ENCODE assay signal across 13 cellular contexts in genomic region chr12:51848843-51849735, GRCh38. TPM values are rescaled to one million over a fixed set of nuclear protein-coding genes. Genes with fewer than 3 reads are reported as not detected.
DNase-seq lines count a peak whose midpoint lies in the region; ATAC-seq, FAIRE-seq and TF ChIP-seq lines count a peak whose summit lies in the region.
"Had no signal": no experiment of that assay in that cellular context is flagged by ENCODE, and none has a peak within 500 bp of the region (broad histone marks: within the 10 kb centered on the region; RNA-seq: fewer than 3 reads in every experiment).

No MANE protein-coding gene starts in this region.

- H3K79me2 ChIP-seq in HepG2 (ENCODE audit: insufficient read depth, low read length) (no peaks in the 10 kb centered on the region), OCI-LY7 (ENCODE audit: insufficient read depth, low read depth, low read length) (no peaks in the 10 kb centered on the region)

- TF ChIP-seq EP300 in HepG2 (IDR thresholded peaks at IDR 0.05; ENCODE audit: low read depth in 2 of 2, low read length in 2 of 2) = no peak
- TF ChIP-seq EP300 in HepG2 (CRISPR knock-in tag; IDR thresholded peaks at IDR 0.05; ENCODE audit: borderline replicate concordance) = no peak
- no peak for TF ChIP-seq EP300 in stomach (IDR thresholded peaks at IDR 0.05)

- peak; percentile 24 for ATAC-seq in HepG2
- ATAC-seq in GM18520 (IDR thresholded peaks at IDR 0.05; ENCODE audit: unreplicated experiment) = no peak
- ATAC-seq: naive thymus-derived CD4-positive, alpha-beta T cell had no signal

- no peak for FAIRE-seq in HepG2 (lab: Jason Lieb, UNC)
- FAIRE-seq: GM18507 had no signal

- TF ChIP-seq CTCF in HepG2 (CRISPR knock-in tag; IDR thresholded peaks at IDR 0.05) = peak; percentile 42
- TF ChIP-seq CTCF in stomach (IDR thresholded peaks at IDR 0.05) = no peak
- no peak for TF ChIP-seq CTCF in brain microvascular endothelial cell (IDR thresholded peaks at IDR 0.05; ENCODE audit: low read depth, low read length, missing control alignments)
- TF ChIP-seq CTCF in OCI-LY7 (conservative IDR thresholded peaks at IDR 0.05; ENCODE audit: low read length) = no peak

- DNase-seq in HEK293T (ENCODE audit: extremely low spot score) (peak; percentile 32), cerebellar cortex (ENCODE audit: low spot score) (peak; percentile 50), HepG2 (ENCODE audit: low spot score) (no peak), stomach (no peak), brain microvascular endothelial cell (no peak), OCI-LY7 (ENCODE audit: low spot score) (no peak)
- DNase-seq: DMS79; MM.1S; naive thymus-derived CD4-positive, alpha-beta T cell; stimulated activated CD4-positive, alpha-beta T cell treated with anti-CD3 and anti-CD28 coated beads, Interleukin-2, amount 100 ng/mL, for 48 hours had no signal

- H3K9me3 ChIP-seq in HepG2 (ENCODE audit: low read length) (no peaks in the 10 kb centered on the region), stomach (no peaks in the 10 kb centered on the region), OCI-LY7 (ENCODE audit: low read length) (no peaks in the 10 kb centered on the region)

- H3K36me3 ChIP-seq in HepG2 (replicated peaks in 1 of 2; ENCODE audit: control insufficient read depth in 1 of 2, insufficient read depth in 2 of 2, low read length in 2 of 2) = no peaks in the 10 kb centered on the region
- H3K36me3 ChIP-seq in stomach = no peaks in the 10 kb centered on the region
- H3K36me3 ChIP-seq in brain microvascular endothelial cell (replicated peaks) = no peaks in the 10 kb centered on the region
- no peaks in the 10 kb centered on the region for H3K36me3 ChIP-seq in OCI-LY7 (ENCODE audit: insufficient read depth, low read length)

- BruUV-seq in HepG2 (replicated peaks; lab: Mats Ljungman, UMichigan) = no TSS peak
- BruUV-seq in OCI-LY7 (replicated peaks; lab: Mats Ljungman, UMichigan) = no TSS peak

- H4K20me1 ChIP-seq in HepG2 (ENCODE audit: insufficient read depth, low read length) (no peaks in the 10 kb centered on the region), OCI-LY7 (ENCODE audit: insufficient read depth, low read length) (no peaks in the 10 kb centered on the region)

- no peak overlapping the region for H3K9ac ChIP-seq in HepG2 (ENCODE audit: insufficient read depth, low read depth, low read length)

- in situ Hi-C loops in HepG2 (cut with HindIII; ENCODE audit: extremely low pct_ligation_motif_present, low pct_unique_long_range_greater_than_20kb) (no loop called here), brain microvascular endothelial cell (cut with HindIII; ENCODE audit: low pct_ligation_motif_present, low sequenced_read_pairs) (no loop called here)

- H3K4me1 ChIP-seq in HepG2 (ENCODE audit: insufficient read depth, low read length) = peaks cover 31% of the 10 kb centered on the region
- H3K4me1 ChIP-seq in stomach = peaks cover 22 to 39% (median 31%) of the 10 kb centered on the region in 4 donors
- no peaks in the 10 kb centered on the region for H3K4me1 ChIP-seq in OCI-LY7 (ENCODE audit: insufficient read depth, low read length, poor library complexity, severe bottlenecking)

- POLR2A ChIA-PET in HEK293T (lab: Yijun Ruan, JAX) (no interaction called here), HepG2 (lab: Yijun Ruan, JAX) (interaction anchor here (0.8 to 2.4 kb wide), 4 partner anchors 15 to 610 kb away, joined by 3 to 14 read pairs (median 4); partner anchors contain the start of gene DAZAP2), OCI-LY7 (lab: Charles Lee) (no interaction called here)

- 12% methylated on average over 21 of the region's 57 CpGs for WGBS in HepG2 (ENCODE audit: low lambda C conversion rate)
- 39 to 61% (median 56%) methylated on average over 25 to 55 of the region's 57 CpGs for WGBS in stomach, 5 donors

- H3K27ac ChIP-seq in HepG2 (ENCODE audit: extremely low read length, insufficient read depth, low read length) (no peak overlapping the region), stomach (peak overlapping the region in 3 of 5 donors; percentile 31 to 78 (median 75)), brain microvascular endothelial cell (no peak overlapping the region), OCI-LY7 (ENCODE audit: low read depth, low read length, poor library complexity, severe bottlenecking) (no peak overlapping the region)

- no peaks in the 10 kb centered on the region for H3K9me2 ChIP-seq in OCI-LY7 (ENCODE audit: insufficient read depth, low read length)

- no peak overlapping the region for H2AFZ ChIP-seq in HepG2 (ENCODE audit: low read length)
- no peak overlapping the region for H2AFZ ChIP-seq in OCI-LY7 (ENCODE audit: low read length)

- no peak for TF ChIP-seq POLR2A in HepG2 (IDR thresholded peaks at IDR 0.05; ENCODE audit: insufficient read depth in 1 of 2, low read depth in 2 of 2, low read length in 2 of 2)
- no peak for TF ChIP-seq POLR2A in stomach (IDR thresholded peaks at IDR 0.05)

- peaks cover 0 to 9% of the 10 kb centered on the region in 2 experiments; a peak in 1 of 5 replicates for H3K27me3 ChIP-seq in HepG2 (ENCODE audit: control insufficient read depth in 1 of 2, insufficient read depth in 2 of 2, low read length in 2 of 2)
- H3K27me3 ChIP-seq in stomach = peaks cover 11 to 79% (median 48%) of the 10 kb centered on the region in 3 donors
- H3K27me3 ChIP-seq in brain microvascular endothelial cell (replicated peaks) = peaks cover 52% of the 10 kb centered on the region

- CTCF ChIA-PET in HEK293T (lab: Yijun Ruan, JAX) (interaction anchor here (1.2 kb wide), 1 partner anchor 25 kb away, joined by 5 read pairs; no protein-coding TSS in a partner anchor), HepG2 (lab: Yijun Ruan, JAX; ENCODE audit: low intra/inter-chr PET ratio, low total read pairs) (interaction anchor here (1.8 kb wide), 1 partner anchor 26 kb away, joined by 5 read pairs; no protein-coding TSS in a partner anchor), OCI-LY7 (lab: Charles Lee; ENCODE audit: unreplicated experiment) (no interaction called here)

- H3K4me2 ChIP-seq in HepG2 (ENCODE audit: low read depth, low read length) = peak overlapping the region; percentile 49
- H3K4me2 ChIP-seq in OCI-LY7 (ENCODE audit: low read length) = no peak overlapping the region

- no peak for TF ChIP-seq RAD21 in HepG2 (CRISPR knock-in tag; IDR thresholded peaks at IDR 0.05)

- H3K4me3 ChIP-seq in HepG2 (replicated peaks in 1 of 3; ENCODE audit: insufficient read depth in 1 of 3, low read depth in 2 of 3, low read length in 3 of 3) = peak overlapping the region in 2 of 3 experiments; percentile 59 to 72; a peak in 4 of 6 replicates
- peak overlapping the region; percentile 48 to 62 (median 49) for H3K4me3 ChIP-seq in stomach
- no peak overlapping the region for H3K4me3 ChIP-seq in brain microvascular endothelial cell (ENCODE audit: low read depth, low read length)
- H3K4me3 ChIP-seq in OCI-LY7 (ENCODE audit: low read depth, low read length, poor library complexity, severe bottlenecking) = no peak overlapping the region

- intact Hi-C loops in HepG2 (cut with micrococcal nuclease; ENCODE audit: unreplicated experiment) (loop anchor here (1.0 kb wide), 1 partner anchor 26 kb away; no protein-coding TSS in a partner anchor), stomach (cut with DNase I; ENCODE audit: low total_unique reads) (no loop called here), OCI-LY7 (cut with micrococcal nuclease; ENCODE audit: unreplicated experiment) (no loop called here)

RNA-seq across cellular contexts. Expression of gene FIGNL2, which starts 0.6 kb away (rescaled TPM):
- 0.76 and 1.00 TPM in 2 replicates for total RNA-seq in HepG2 (2016; rRNA removed; fragmentation: Illumina TruSeq; extraction: Trizol)
- 0.10 and 0.18 TPM in 2 replicates for total RNA-seq in HepG2 (2016; cell fraction: cytosol; rRNA removed; fragmentation: Illumina TruSeq; extraction: Trizol; ENCODE audit: low read depth)
- total RNA-seq in HepG2 (2016; cell fraction: insoluble cytoplasmic fraction; rRNA removed; fragmentation: Illumina TruSeq; extraction: Trizol) = 0.73 and 1.2 TPM in 2 replicates
- total RNA-seq in HepG2 (2016; cell fraction: membrane; rRNA removed; fragmentation: Illumina TruSeq; extraction: Trizol) = 0.53 and 0.62 TPM in 2 replicates
- total RNA-seq in HepG2 (2016; cell fraction: nucleus; rRNA removed; fragmentation: Illumina TruSeq; extraction: Trizol) = 0.56 and 0.78 TPM in 2 replicates
- 0.82 and 1.2 TPM in 2 replicates for polyA plus RNA-seq in HepG2 (2011; rRNA removed)
- polyA plus RNA-seq in HepG2 (2011; cell fraction: cytosol; rRNA removed) = 0.99 and 1.2 TPM in 2 replicates
- 0.87 and 1.0 TPM in 2 replicates for polyA plus RNA-seq in HepG2 (2011; cell fraction: nucleus; rRNA removed)
- polyA plus RNA-seq in HepG2 (2012) = 0.51 TPM in 2 replicates
- polyA plus RNA-seq in HepG2 (2016; cell fraction: cytosol; fragmentation: Illumina TruSeq; extraction: Trizol; ENCODE audit: low read depth) = 0.06 and 0.07 TPM in 2 replicates
- polyA plus RNA-seq in HepG2 (2016; cell fraction: insoluble cytoplasmic fraction; fragmentation: Illumina TruSeq; extraction: Trizol; ENCODE audit: low read depth) = 1.6 TPM in 2 replicates
- 0.46 and 0.47 TPM in 2 replicates for polyA plus RNA-seq in HepG2 (2016; cell fraction: membrane; fragmentation: Illumina TruSeq; extraction: Trizol; ENCODE audit: low read depth)
- 1.3 and 1.4 TPM in 2 replicates for polyA plus RNA-seq in HepG2 (2016; cell fraction: nucleus; fragmentation: Illumina TruSeq; extraction: Trizol; ENCODE audit: insufficient read depth, low read depth)
- polyA minus RNA-seq in HepG2 (2011; rRNA and poly(A)+ RNA removed; ENCODE audit: low replicate concordance) = 1.9 TPM in 1 of 2 replicates, not detected in the other
- 0.99 and 1.1 TPM in 2 replicates for polyA minus RNA-seq in HepG2 (2011; cell fraction: cytosol; rRNA and poly(A)+ RNA removed)
- 0.50 and 0.77 TPM in 2 replicates for polyA minus RNA-seq in HepG2 (2011; cell fraction: nucleus; rRNA and poly(A)+ RNA removed)
- total RNA-seq in stomach = 1 to 10 TPM in 1 of 5 donors, under 1 TPM in 2, not detected in 2; under 0.01 to 1.4 (median 0.73) TPM
- polyA plus RNA-seq in stomach = under 1 TPM in 2 of 3 donors, not detected in 1; 0.10 to 0.12 TPM
- not detected in 2 replicates for total RNA-seq in OCI-LY7 (2014; rRNA removed; shearing (Covaris generic))
- total RNA-seq in OCI-LY7 (2022) = not detected in 2 replicates

RNA-seq across cellular contexts. Expression of gene ANKRD33, which starts 38.8 kb away (rescaled TPM):
- total RNA-seq in HepG2 (2016; rRNA removed; fragmentation: Illumina TruSeq; extraction: Trizol) (not detected in 2 replicates), stomach (not detected), OCI-LY7 (2022) (not detected in 2 replicates)
- total RNA-seq in HepG2 (2016; cell fraction: cytosol; rRNA removed; fragmentation: Illumina TruSeq; extraction: Trizol; ENCODE audit: low read depth) = not detected in 2 replicates
- total RNA-seq in HepG2 (2016; cell fraction: insoluble cytoplasmic fraction; rRNA removed; fragmentation: Illumina TruSeq; extraction: Trizol) = not detected in 2 replicates
- total RNA-seq in HepG2 (2016; cell fraction: membrane; rRNA removed; fragmentation: Illumina TruSeq; extraction: Trizol) = not detected in 2 replicates
- total RNA-seq in HepG2 (2016; cell fraction: nucleus; rRNA removed; fragmentation: Illumina TruSeq; extraction: Trizol) = not detected in 2 replicates
- polyA plus RNA-seq in HepG2 (2011; rRNA removed) (0.04 and 0.07 TPM in 2 replicates), stomach (not detected)
- polyA plus RNA-seq in HepG2 (2011; cell fraction: cytosol; rRNA removed) = 0.03 and 0.04 TPM in 2 replicates
- 0.16 and 0.33 TPM in 2 replicates for polyA plus RNA-seq in HepG2 (2011; cell fraction: nucleus; rRNA removed)
- polyA plus RNA-seq in HepG2 (2012) = not detected in 2 replicates
- polyA plus RNA-seq in HepG2 (2016; cell fraction: cytosol; fragmentation: Illumina TruSeq; extraction: Trizol; ENCODE audit: low read depth) = not detected in 2 replicates
- polyA plus RNA-seq in HepG2 (2016; cell fraction: insoluble cytoplasmic fraction; fragmentation: Illumina TruSeq; extraction: Trizol; ENCODE audit: low read depth) = not detected in 2 replicates
- polyA plus RNA-seq in HepG2 (2016; cell fraction: membrane; fragmentation: Illumina TruSeq; extraction: Trizol; ENCODE audit: low read depth) = not detected in 2 replicates
- not detected in 2 replicates for polyA plus RNA-seq in HepG2 (2016; cell fraction: nucleus; fragmentation: Illumina TruSeq; extraction: Trizol; ENCODE audit: insufficient read depth, low read depth)
- 0.05 and 0.18 TPM in 2 replicates for polyA minus RNA-seq in HepG2 (2011; rRNA and poly(A)+ RNA removed; ENCODE audit: low replicate concordance)
- not detected in 2 replicates for polyA minus RNA-seq in HepG2 (2011; cell fraction: cytosol; rRNA and poly(A)+ RNA removed)
- not detected in 2 replicates for polyA minus RNA-seq in HepG2 (2011; cell fraction: nucleus; rRNA and poly(A)+ RNA removed)
- not detected in 2 replicates for total RNA-seq in OCI-LY7 (2014; rRNA removed; shearing (Covaris generic))
- total RNA-seq: naive thymus-derived CD4-positive, alpha-beta T cell; T-helper 2 cell treated with Interferon-gamma antibody and Interleukin-4, amounts not matched to agents 100 ng/mL and 5 ng/mL, for 36 hours had no signal
- polyA plus RNA-seq: naive thymus-derived CD4-positive, alpha-beta T cell had no signal

RNA-seq across cellular contexts. Expression of gene ACVRL1, which starts 58.2 kb away (rescaled TPM):
- total RNA-seq in HepG2 (2016; rRNA removed; fragmentation: Illumina TruSeq; extraction: Trizol) (not detected in 2 replicates), stomach (100 to 1,000 TPM in 2 of 5 donors, 10 to 100 TPM in 3; 36.2 to 117 (median 62.4) TPM), OCI-LY7 (2022) (not detected in 2 replicates)
- total RNA-seq in HepG2 (2016; cell fraction: cytosol; rRNA removed; fragmentation: Illumina TruSeq; extraction: Trizol; ENCODE audit: low read depth) = not detected in 2 replicates
- not detected in 2 replicates for total RNA-seq in HepG2 (2016; cell fraction: insoluble cytoplasmic fraction; rRNA removed; fragmentation: Illumina TruSeq; extraction: Trizol)
- total RNA-seq in HepG2 (2016; cell fraction: membrane; rRNA removed; fragmentation: Illumina TruSeq; extraction: Trizol) = not detected in 2 replicates
- total RNA-seq in HepG2 (2016; cell fraction: nucleus; rRNA removed; fragmentation: Illumina TruSeq; extraction: Trizol) = not detected in 2 replicates
- polyA plus RNA-seq in HepG2 (2011; rRNA removed) (not detected in 2 replicates), stomach (10 to 100 TPM; 11.0 to 20.8 (median 13.3) TPM)
- not detected in 2 replicates for polyA plus RNA-seq in HepG2 (2011; cell fraction: cytosol; rRNA removed)
- polyA plus RNA-seq in HepG2 (2011; cell fraction: nucleus; rRNA removed) = not detected in 2 replicates
- polyA plus RNA-seq in HepG2 (2012) = not detected in 2 replicates
- not detected in 2 replicates for polyA plus RNA-seq in HepG2 (2016; cell fraction: cytosol; fragmentation: Illumina TruSeq; extraction: Trizol; ENCODE audit: low read depth)
- polyA plus RNA-seq in HepG2 (2016; cell fraction: insoluble cytoplasmic fraction; fragmentation: Illumina TruSeq; extraction: Trizol; ENCODE audit: low read depth) = not detected in 2 replicates
- polyA plus RNA-seq in HepG2 (2016; cell fraction: membrane; fragmentation: Illumina TruSeq; extraction: Trizol; ENCODE audit: low read depth) = not detected in 2 replicates
- polyA plus RNA-seq in HepG2 (2016; cell fraction: nucleus; fragmentation: Illumina TruSeq; extraction: Trizol; ENCODE audit: insufficient read depth, low read depth) = not detected in 2 replicates
- 0.05 TPM in 1 of 2 replicates, not detected in the other for polyA minus RNA-seq in HepG2 (2011; rRNA and poly(A)+ RNA removed; ENCODE audit: low replicate concordance)
- not detected in 2 replicates for polyA minus RNA-seq in HepG2 (2011; cell fraction: cytosol; rRNA and poly(A)+ RNA removed)
- polyA minus RNA-seq in HepG2 (2011; cell fraction: nucleus; rRNA and poly(A)+ RNA removed) = not detected in 2 replicates
- total RNA-seq in OCI-LY7 (2014; rRNA removed; shearing (Covaris generic)) = not detected in 2 replicates
- total RNA-seq: T-helper 2 cell treated with Interferon-gamma antibody and Interleukin-4, amounts not matched to agents 100 ng/mL and 5 ng/mL, for 36 hours had no signal
- polyA plus RNA-seq: naive thymus-derived CD4-positive, alpha-beta T cell had no signal

Comparison
In these comparisons a context has a peak if more than half of its experiments do, and no peak if none do; other contexts are left out.
1. DNase-seq: peak in HEK293T (single experiment) and cerebellar cortex (single experiment); none in HepG2 (single experiment), stomach (single experiment), brain microvascular endothelial cell (single experiment) and OCI-LY7 (single experiment).
2. H3K27ac ChIP-seq: peak in stomach (3 of 5); none in HepG2 (single experiment), brain microvascular endothelial cell (single experiment) and OCI-LY7 (single experiment).
3. H3K4me3 ChIP-seq: peak in HepG2 (2 of 3) and stomach (4 of 4); none in brain microvascular endothelial cell (single experiment) and OCI-LY7 (single experiment).
4. RNA of gene ACVRL1, which starts 58.2 kb away (total RNA-seq): 36.2 to 117 TPM in stomach; not detected in HepG2 and not detected in OCI-LY7; every median in the first group is over 10 times any median in the second.